Comparison of ENCODE assay signal across 8 cellular contexts in the genomic region with DNA sequence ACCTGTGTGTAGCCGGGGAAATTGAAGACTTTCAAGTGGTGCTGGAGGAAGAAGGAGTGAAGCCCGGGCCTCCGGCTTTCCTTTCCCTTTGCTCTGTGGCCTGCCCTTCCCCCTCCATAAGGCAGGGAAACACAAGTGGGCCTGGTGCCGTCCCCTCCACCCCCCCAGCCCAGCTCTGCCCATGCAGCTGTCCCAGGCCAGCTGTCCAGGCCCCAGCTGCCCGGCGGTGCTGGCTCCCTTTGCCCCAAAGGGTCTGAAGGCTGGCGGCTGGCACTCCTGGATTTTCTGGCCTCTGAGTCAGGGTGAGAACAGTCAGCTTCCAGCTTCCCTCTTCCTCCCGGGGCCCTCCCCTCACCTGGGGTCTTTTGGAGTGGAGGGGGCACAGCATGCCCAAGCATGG. TPM values are rescaled to one million over a fixed set of nuclear protein-coding genes. Genes with fewer than 3 reads are reported as not detected.
DNase-seq lines count a peak whose midpoint lies in the region; ATAC-seq and TF ChIP-seq lines count a peak whose summit lies in the region.

No MANE protein-coding gene starts in this region.

- H3K4me1 Mint-ChIP-seq in MCF 10A (ENCODE audit: insufficient read depth, unreplicated experiment) = peaks cover 21% of the 10 kb centered on the region

- H3K27ac ChIP-seq in breast epithelium (peak overlapping the region; percentile 31 to 78), neutrophil (peak overlapping the region; percentile 88), vagina (peak overlapping the region; percentile 36)
- H3K27ac ChIP-seq in effector memory CD4-positive, alpha-beta T cell (ENCODE audit: insufficient read depth, low read length, poor library complexity, severe bottlenecking) = peak overlapping the region; percentile 29

- TF ChIP-seq POLR2A in breast epithelium (IDR thresholded peaks at IDR 0.05) (no peak), vagina (IDR thresholded peaks at IDR 0.05) (no peak)

- CTCF ChIA-PET in MCF 10A (lab: Yijun Ruan, JAX) = interaction anchor here (0.9 kb wide), 1 partner anchor 10 kb away, joined by 3 read pairs; no protein-coding TSS in a partner anchor

- no peak overlapping the region for H3K4me3 Mint-ChIP-seq in MCF 10A (ENCODE audit: unreplicated experiment)

- H3K9me3 Mint-ChIP-seq in MCF 10A (ENCODE audit: unreplicated experiment) = no peaks in the 10 kb centered on the region

- peaks cover 24% of the 10 kb centered on the region for H3K36me3 Mint-ChIP-seq in MCF 10A (ENCODE audit: insufficient read depth, unreplicated experiment)

- POLR2A ChIA-PET in MCF 10A (lab: Yijun Ruan, JAX) = no interaction called here

- H3K4me3 ChIP-seq in breast epithelium = peak overlapping the region in 1 of 3 donors; percentile 7
- no peak overlapping the region for H3K4me3 ChIP-seq in effector memory CD4-positive, alpha-beta T cell (ENCODE audit: insufficient read depth, low read depth, low read length, poor library complexity, severe bottlenecking)
- H3K4me3 ChIP-seq in neutrophil (ENCODE audit: low read depth in 1 of 2, low read length in 1 of 2) = no peak overlapping the region
- H3K4me3 ChIP-seq in vagina = no peak overlapping the region

- H3K27me3 ChIP-seq in breast epithelium (no peaks in the 10 kb centered on the region), neutrophil (no peaks in the 10 kb centered on the region), vagina (no peaks in the 10 kb centered on the region)
- no peaks in the 10 kb centered on the region for H3K27me3 ChIP-seq in effector memory CD4-positive, alpha-beta T cell (replicated peaks; ENCODE audit: control insufficient read depth, insufficient read depth, low read length, poor library complexity, severe bottlenecking)

- intact Hi-C loops in breast epithelium (cut with DNase I; ENCODE audit: low total_unique reads) (no loop called here), MCF 10A (cut with micrococcal nuclease) (no loop called here), vagina (cut with DNase I) (no loop called here)

- no peak overlapping the region for H3K27ac Mint-ChIP-seq in MCF 10A (ENCODE audit: low read depth, unreplicated experiment)

- no peaks in the 10 kb centered on the region for H3K27me3 Mint-ChIP-seq in MCF 10A (ENCODE audit: insufficient read depth, unreplicated experiment)

- H3K36me3 ChIP-seq in breast epithelium = no peaks in the 10 kb centered on the region
- peaks cover 6% of the 10 kb centered on the region for H3K36me3 ChIP-seq in effector memory CD4-positive, alpha-beta T cell (ENCODE audit: control insufficient read depth, insufficient read depth, low read length)
- H3K36me3 ChIP-seq in neutrophil = peaks cover 44% of the 10 kb centered on the region
- H3K36me3 ChIP-seq in vagina = no peaks in the 10 kb centered on the region

- H3K9me3 ChIP-seq in breast epithelium (no peaks in the 10 kb centered on the region), neutrophil (no peaks in the 10 kb centered on the region), vagina (no peaks in the 10 kb centered on the region)
- no peaks in the 10 kb centered on the region for H3K9me3 ChIP-seq in effector memory CD4-positive, alpha-beta T cell (ENCODE audit: control insufficient read depth, low read length)

- H3K4me1 ChIP-seq in breast epithelium (peaks cover 12 to 14% of the 10 kb centered on the region in 2 donors), neutrophil (ENCODE audit: control insufficient read depth in 1 of 2, insufficient read depth in 1 of 2, low read depth in 1 of 2, low read length in 1 of 2) (peaks cover 41 to 50% of the 10 kb centered on the region in 2 experiments), vagina (peaks cover 30% of the 10 kb centered on the region)
- peaks cover 66% of the 10 kb centered on the region for H3K4me1 ChIP-seq in effector memory CD4-positive, alpha-beta T cell (ENCODE audit: control insufficient read depth, insufficient read depth, low read length, poor library complexity, severe bottlenecking)

- BruUV-seq in MCF 10A (replicated peaks; lab: Mats Ljungman, UMichigan) = no TSS peak

- no peak for ATAC-seq in HG02981 (IDR thresholded peaks at IDR 0.05; ENCODE audit: unreplicated experiment)

- TF ChIP-seq CTCF in breast epithelium (IDR thresholded peaks at IDR 0.05) (no peak), MCF 10A (IDR thresholded peaks at IDR 0.05; ENCODE audit: unreplicated experiment) (no peak), neutrophil (IDR thresholded peaks at IDR 0.05) (no peak), vagina (IDR thresholded peaks at IDR 0.05) (no peak)

- DNase-seq in breast epithelium (ENCODE audit: low spot score in 2 of 2) = no peak
- no peak for DNase-seq in MCF 10A (ENCODE audit: unreplicated experiment)
- no peak for DNase-seq in effector memory CD4-positive, alpha-beta T cell
- no peak for DNase-seq in vagina (ENCODE audit: extremely low spot score in 2 of 2)
- DNase-seq in stimulated activated CD4-positive, alpha-beta T cell treated with anti-CD3 and anti-CD28 coated beads, Interleukin-2, amount 100 ng/mL, for 24 hours = no peak
- DNase-seq in HUDEP-2 (lab: John Stamatoyannopoulos, UW; ENCODE audit: unreplicated experiment in 76 of 76) = no peak

RNA-seq across cellular contexts. Expression of a gene that starts 27.7 kb away (rescaled TPM):
- total RNA-seq in breast epithelium (10 to 100 TPM; 12.0 to 40.4 (median 38.0) TPM), MCF 10A (2022) (50.9 and 114 TPM in 2 replicates), vagina (91.6 TPM)

Comparison
In these comparisons a context has a peak if more than half of its experiments do, and no peak if none do; other contexts are left out.
1. H3K27ac ChIP-seq: peak in every context shown above with its lines; median percentile 88 in neutrophil; 54 in breast epithelium; 36 in vagina; 29 in effector memory CD4-positive, alpha-beta T cell.